Comparison of ENCODE assay signal across 1 cellular context in genomic region chr6:160992323-160993314, GRCh38.
TF ChIP-seq lines count a peak whose summit lies in the region.

No MANE protein-coding gene starts in this region.

TF ChIP-seq in K562, 482 proteins besides CTCF, POLR2A, EP300 and RAD21 (continued from another document):
- TF ChIP-seq USF1 (CRISPR knock-in tag; IDR thresholded peaks at IDR 0.05) (no peak), ZNF217 (CRISPR knock-in tag; IDR thresholded peaks at IDR 0.05) (no peak), FOXA3 (CRISPR knock-in tag; conservative IDR thresholded peaks at IDR 0.05 in 1 of 2, IDR thresholded peaks at IDR 0.05 in 1 of 2) (0 out of 4 replicates have a peak, but pooled peaks of 1 of the 2 experiments have one; percentile 26), SOX6 (IDR thresholded peaks at IDR 0.05) (0 out of 2 replicates have a peak, but pooled peaks have one; percentile 20), ARNT (IDR thresholded peaks at IDR 0.05) (peak; percentile 64 to 66; a peak in 2 of 4 replicates)
